ENCODE assay signal across 1 cellular context in the genomic region with DNA sequence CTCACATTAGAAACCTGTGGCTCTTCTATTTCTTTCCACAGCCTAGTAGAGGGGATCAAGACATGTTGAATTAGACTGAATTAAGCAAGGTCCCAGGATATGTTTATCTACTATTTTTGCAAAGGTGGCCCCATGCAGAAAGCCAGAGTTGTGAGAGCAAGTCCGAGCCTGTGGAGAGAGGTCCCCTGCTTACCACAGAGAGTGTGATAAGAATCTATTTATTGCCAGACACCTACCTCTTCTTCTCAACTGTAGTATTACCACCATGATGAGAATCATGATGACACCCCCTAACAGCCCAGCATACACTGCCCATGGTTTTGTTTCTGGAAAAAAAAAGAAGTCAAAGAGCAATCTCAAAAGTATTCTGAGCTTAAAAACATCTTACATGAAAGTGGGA.
TF ChIP-seq lines count a peak whose summit lies in the region.

No MANE protein-coding gene starts in this region.

TF ChIP-seq in GM12878, 131 proteins besides CTCF, POLR2A, EP300 and RAD21 (continues in another document):
- TF ChIP-seq RAD51 (IDR thresholded peaks at IDR 0.05): no peak
- TF ChIP-seq, protein P1, sequence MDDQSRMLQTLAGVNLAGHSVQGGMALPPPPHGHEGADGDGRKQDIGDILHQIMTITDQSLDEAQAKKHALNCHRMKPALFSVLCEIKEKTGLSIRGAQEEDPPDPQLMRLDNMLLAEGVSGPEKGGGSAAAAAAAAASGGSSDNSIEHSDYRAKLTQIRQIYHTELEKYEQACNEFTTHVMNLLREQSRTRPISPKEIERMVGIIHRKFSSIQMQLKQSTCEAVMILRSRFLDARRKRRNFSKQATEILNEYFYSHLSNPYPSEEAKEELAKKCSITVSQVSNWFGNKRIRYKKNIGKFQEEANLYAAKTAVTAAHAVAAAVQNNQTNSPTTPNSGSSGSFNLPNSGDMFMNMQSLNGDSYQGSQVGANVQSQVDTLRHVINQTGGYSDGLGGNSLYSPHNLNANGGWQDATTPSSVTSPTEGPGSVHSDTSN (IDR thresholded peaks at IDR 0.05; ENCODE audit: insufficient replicate concordance, low read depth, low read length): no peak
- TF ChIP-seq MTA2 (IDR thresholded peaks at IDR 0.05; ENCODE audit: low read depth): no peak; the same call in 1 of the 2 replicates
- no peak for TF ChIP-seq BACH1 (IDR thresholded peaks at IDR 0.05; ENCODE audit: borderline replicate concordance)
- TF ChIP-seq, protein P2, sequence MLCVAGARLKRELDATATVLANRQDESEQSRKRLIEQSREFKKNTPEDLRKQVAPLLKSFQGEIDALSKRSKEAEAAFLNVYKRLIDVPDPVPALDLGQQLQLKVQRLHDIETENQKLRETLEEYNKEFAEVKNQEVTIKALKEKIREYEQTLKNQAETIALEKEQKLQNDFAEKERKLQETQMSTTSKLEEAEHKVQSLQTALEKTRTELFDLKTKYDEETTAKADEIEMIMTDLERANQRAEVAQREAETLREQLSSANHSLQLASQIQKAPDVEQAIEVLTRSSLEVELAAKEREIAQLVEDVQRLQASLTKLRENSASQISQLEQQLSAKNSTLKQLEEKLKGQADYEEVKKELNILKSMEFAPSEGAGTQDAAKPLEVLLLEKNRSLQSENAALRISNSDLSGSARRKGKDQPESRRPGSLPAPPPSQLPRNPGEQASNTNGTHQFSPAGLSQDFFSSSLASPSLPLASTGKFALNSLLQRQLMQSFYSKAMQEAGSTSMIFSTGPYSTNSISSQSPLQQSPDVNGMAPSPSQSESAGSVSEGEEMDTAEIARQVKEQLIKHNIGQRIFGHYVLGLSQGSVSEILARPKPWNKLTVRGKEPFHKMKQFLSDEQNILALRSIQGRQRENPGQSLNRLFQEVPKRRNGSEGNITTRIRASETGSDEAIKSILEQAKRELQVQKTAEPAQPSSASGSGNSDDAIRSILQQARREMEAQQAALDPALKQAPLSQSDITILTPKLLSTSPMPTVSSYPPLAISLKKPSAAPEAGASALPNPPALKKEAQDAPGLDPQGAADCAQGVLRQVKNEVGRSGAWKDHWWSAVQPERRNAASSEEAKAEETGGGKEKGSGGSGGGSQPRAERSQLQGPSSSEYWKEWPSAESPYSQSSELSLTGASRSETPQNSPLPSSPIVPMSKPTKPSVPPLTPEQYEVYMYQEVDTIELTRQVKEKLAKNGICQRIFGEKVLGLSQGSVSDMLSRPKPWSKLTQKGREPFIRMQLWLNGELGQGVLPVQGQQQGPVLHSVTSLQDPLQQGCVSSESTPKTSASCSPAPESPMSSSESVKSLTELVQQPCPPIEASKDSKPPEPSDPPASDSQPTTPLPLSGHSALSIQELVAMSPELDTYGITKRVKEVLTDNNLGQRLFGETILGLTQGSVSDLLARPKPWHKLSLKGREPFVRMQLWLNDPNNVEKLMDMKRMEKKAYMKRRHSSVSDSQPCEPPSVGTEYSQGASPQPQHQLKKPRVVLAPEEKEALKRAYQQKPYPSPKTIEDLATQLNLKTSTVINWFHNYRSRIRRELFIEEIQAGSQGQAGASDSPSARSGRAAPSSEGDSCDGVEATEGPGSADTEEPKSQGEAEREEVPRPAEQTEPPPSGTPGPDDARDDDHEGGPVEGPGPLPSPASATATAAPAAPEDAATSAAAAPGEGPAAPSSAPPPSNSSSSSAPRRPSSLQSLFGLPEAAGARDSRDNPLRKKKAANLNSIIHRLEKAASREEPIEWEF (IDR thresholded peaks at IDR 0.05; ENCODE audit: insufficient replicate concordance, low read depth, low read length): no peak
- TF ChIP-seq IKZF1 (conservative IDR thresholded peaks at IDR 0.05): no peak
- TF ChIP-seq KDM1A (IDR thresholded peaks at IDR 0.05; ENCODE audit: borderline replicate concordance): no peak
- TF ChIP-seq, protein P3, sequence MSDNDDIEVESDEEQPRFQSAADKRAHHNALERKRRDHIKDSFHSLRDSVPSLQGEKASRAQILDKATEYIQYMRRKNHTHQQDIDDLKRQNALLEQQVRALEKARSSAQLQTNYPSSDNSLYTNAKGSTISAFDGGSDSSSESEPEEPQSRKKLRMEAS (IDR thresholded peaks at IDR 0.05; ENCODE audit: low read depth, low read length): no peak
- no peak for TF ChIP-seq RFX5 (IDR thresholded peaks at IDR 0.05; ENCODE audit: low read depth, low read length)
- TF ChIP-seq, protein P4, sequence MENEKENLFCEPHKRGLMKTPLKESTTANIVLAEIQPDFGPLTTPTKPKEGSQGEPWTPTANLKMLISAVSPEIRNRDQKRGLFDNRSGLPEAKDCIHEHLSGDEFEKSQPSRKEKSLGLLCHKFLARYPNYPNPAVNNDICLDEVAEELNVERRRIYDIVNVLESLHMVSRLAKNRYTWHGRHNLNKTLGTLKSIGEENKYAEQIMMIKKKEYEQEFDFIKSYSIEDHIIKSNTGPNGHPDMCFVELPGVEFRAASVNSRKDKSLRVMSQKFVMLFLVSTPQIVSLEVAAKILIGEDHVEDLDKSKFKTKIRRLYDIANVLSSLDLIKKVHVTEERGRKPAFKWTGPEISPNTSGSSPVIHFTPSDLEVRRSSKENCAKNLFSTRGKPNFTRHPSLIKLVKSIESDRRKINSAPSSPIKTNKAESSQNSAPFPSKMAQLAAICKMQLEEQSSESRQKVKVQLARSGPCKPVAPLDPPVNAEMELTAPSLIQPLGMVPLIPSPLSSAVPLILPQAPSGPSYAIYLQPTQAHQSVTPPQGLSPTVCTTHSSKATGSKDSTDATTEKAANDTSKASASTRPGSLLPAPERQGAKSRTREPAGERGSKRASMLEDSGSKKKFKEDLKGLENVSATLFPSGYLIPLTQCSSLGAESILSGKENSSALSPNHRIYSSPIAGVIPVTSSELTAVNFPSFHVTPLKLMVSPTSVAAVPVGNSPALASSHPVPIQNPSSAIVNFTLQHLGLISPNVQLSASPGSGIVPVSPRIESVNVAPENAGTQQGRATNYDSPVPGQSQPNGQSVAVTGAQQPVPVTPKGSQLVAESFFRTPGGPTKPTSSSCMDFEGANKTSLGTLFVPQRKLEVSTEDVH (IDR thresholded peaks at IDR 0.05; ENCODE audit: low read depth, partially characterized antibody): no peak
- peak; percentile 27; the same call in 1 of the 2 replicates for TF ChIP-seq YY1 (IDR thresholded peaks at IDR 0.05; ENCODE audit: low read depth, low read length)
- TF ChIP-seq HDAC6 (IDR thresholded peaks at IDR 0.05; ENCODE audit: unreplicated experiment): no peak
- no peak for TF ChIP-seq SIN3A (IDR thresholded peaks at IDR 0.05; ENCODE audit: low read depth, low read length)
- TF ChIP-seq RUNX3 (IDR thresholded peaks at IDR 0.05; ENCODE audit: low read length): peak; percentile 89
- TF ChIP-seq, protein P5, sequence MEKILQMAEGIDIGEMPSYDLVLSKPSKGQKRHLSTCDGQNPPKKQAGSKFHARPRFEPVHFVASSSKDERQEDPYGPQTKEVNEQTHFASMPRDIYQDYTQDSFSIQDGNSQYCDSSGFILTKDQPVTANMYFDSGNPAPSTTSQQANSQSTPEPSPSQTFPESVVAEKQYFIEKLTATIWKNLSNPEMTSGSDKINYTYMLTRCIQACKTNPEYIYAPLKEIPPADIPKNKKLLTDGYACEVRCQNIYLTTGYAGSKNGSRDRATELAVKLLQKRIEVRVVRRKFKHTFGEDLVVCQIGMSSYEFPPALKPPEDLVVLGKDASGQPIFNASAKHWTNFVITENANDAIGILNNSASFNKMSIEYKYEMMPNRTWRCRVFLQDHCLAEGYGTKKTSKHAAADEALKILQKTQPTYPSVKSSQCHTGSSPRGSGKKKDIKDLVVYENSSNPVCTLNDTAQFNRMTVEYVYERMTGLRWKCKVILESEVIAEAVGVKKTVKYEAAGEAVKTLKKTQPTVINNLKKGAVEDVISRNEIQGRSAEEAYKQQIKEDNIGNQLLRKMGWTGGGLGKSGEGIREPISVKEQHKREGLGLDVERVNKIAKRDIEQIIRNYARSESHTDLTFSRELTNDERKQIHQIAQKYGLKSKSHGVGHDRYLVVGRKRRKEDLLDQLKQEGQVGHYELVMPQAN (conservative IDR thresholded peaks at IDR 0.05): no peak
- TF ChIP-seq HCFC1 (IDR thresholded peaks at IDR 0.05; ENCODE audit: low read length): no peak
- TF ChIP-seq, protein P6, sequence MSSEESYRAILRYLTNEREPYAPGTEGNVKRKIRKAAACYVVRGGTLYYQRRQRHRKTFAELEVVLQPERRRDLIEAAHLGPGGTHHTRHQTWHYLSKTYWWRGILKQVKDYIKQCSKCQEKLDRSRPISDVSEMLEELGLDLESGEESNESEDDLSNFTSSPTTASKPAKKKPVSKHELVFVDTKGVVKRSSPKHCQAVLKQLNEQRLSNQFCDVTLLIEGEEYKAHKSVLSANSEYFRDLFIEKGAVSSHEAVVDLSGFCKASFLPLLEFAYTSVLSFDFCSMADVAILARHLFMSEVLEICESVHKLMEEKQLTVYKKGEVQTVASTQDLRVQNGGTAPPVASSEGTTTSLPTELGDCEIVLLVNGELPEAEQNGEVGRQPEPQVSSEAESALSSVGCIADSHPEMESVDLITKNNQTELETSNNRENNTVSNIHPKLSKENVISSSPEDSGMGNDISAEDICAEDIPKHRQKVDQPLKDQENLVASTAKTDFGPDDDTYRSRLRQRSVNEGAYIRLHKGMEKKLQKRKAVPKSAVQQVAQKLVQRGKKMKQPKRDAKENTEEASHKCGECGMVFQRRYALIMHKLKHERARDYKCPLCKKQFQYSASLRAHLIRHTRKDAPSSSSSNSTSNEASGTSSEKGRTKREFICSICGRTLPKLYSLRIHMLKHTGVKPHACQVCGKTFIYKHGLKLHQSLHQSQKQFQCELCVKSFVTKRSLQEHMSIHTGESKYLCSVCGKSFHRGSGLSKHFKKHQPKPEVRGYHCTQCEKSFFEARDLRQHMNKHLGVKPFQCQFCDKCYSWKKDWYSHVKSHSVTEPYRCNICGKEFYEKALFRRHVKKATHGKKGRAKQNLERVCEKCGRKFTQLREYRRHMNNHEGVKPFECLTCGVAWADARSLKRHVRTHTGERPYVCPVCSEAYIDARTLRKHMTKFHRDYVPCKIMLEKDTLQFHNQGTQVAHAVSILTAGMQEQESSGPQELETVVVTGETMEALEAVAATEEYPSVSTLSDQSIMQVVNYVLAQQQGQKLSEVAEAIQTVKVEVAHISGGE (CRISPR knock-in tag; IDR thresholded peaks at IDR 0.05): no peak
- TF ChIP-seq POLR2AphosphoS5 (IDR thresholded peaks at IDR 0.05; ENCODE audit: low read length): peak; percentile 25; the same call in 1 of the 2 replicates
- no peak for TF ChIP-seq ZNF24 (IDR thresholded peaks at IDR 0.05)
- TF ChIP-seq RBBP5 (conservative IDR thresholded peaks at IDR 0.05): no peak
- TF ChIP-seq DPF2 (IDR thresholded peaks at IDR 0.05): peak; percentile 21; the same call in 1 of the 2 replicates
- TF ChIP-seq NFXL1 (IDR thresholded peaks at IDR 0.05; ENCODE audit: borderline replicate concordance): no peak
- TF ChIP-seq PML (IDR thresholded peaks at IDR 0.05; ENCODE audit: low read length): 0 out of 2 replicates have a peak, but pooled peaks have one; percentile 9
- TF ChIP-seq, protein P7, sequence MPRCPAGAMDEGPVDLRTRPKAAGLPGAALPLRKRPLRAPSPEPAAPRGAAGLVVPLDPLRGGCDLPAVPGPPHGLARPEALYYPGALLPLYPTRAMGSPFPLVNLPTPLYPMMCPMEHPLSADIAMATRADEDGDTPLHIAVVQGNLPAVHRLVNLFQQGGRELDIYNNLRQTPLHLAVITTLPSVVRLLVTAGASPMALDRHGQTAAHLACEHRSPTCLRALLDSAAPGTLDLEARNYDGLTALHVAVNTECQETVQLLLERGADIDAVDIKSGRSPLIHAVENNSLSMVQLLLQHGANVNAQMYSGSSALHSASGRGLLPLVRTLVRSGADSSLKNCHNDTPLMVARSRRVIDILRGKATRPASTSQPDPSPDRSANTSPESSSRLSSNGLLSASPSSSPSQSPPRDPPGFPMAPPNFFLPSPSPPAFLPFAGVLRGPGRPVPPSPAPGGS (IDR thresholded peaks at IDR 0.05; ENCODE audit: borderline replicate concordance, insufficient read depth, low read depth, low read length, poor library complexity, severe bottlenecking): no peak
- TF ChIP-seq, protein P8, sequence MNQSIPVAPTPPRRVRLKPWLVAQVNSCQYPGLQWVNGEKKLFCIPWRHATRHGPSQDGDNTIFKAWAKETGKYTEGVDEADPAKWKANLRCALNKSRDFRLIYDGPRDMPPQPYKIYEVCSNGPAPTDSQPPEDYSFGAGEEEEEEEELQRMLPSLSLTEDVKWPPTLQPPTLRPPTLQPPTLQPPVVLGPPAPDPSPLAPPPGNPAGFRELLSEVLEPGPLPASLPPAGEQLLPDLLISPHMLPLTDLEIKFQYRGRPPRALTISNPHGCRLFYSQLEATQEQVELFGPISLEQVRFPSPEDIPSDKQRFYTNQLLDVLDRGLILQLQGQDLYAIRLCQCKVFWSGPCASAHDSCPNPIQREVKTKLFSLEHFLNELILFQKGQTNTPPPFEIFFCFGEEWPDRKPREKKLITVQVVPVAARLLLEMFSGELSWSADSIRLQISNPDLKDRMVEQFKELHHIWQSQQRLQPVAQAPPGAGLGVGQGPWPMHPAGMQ (IDR thresholded peaks at IDR 0.05; ENCODE audit: borderline replicate concordance): no peak
- no peak for TF ChIP-seq EZH2 (IDR thresholded peaks at IDR 0.05; ENCODE audit: borderline replicate concordance, control insufficient read depth, low read depth, low read length)
- TF ChIP-seq TARDBP (IDR thresholded peaks at IDR 0.05; ENCODE audit: borderline replicate concordance): no peak
- TF ChIP-seq ZNF207 (IDR thresholded peaks at IDR 0.05; ENCODE audit: borderline replicate concordance): no peak
- no peak for TF ChIP-seq SMAD1 (IDR thresholded peaks at IDR 0.05; ENCODE audit: low read depth, partially characterized antibody)
- TF ChIP-seq KAT2A (conservative IDR thresholded peaks at IDR 0.05; ENCODE audit: control insufficient read depth, low read depth, low read length): no peak
- TF ChIP-seq, protein P9, sequence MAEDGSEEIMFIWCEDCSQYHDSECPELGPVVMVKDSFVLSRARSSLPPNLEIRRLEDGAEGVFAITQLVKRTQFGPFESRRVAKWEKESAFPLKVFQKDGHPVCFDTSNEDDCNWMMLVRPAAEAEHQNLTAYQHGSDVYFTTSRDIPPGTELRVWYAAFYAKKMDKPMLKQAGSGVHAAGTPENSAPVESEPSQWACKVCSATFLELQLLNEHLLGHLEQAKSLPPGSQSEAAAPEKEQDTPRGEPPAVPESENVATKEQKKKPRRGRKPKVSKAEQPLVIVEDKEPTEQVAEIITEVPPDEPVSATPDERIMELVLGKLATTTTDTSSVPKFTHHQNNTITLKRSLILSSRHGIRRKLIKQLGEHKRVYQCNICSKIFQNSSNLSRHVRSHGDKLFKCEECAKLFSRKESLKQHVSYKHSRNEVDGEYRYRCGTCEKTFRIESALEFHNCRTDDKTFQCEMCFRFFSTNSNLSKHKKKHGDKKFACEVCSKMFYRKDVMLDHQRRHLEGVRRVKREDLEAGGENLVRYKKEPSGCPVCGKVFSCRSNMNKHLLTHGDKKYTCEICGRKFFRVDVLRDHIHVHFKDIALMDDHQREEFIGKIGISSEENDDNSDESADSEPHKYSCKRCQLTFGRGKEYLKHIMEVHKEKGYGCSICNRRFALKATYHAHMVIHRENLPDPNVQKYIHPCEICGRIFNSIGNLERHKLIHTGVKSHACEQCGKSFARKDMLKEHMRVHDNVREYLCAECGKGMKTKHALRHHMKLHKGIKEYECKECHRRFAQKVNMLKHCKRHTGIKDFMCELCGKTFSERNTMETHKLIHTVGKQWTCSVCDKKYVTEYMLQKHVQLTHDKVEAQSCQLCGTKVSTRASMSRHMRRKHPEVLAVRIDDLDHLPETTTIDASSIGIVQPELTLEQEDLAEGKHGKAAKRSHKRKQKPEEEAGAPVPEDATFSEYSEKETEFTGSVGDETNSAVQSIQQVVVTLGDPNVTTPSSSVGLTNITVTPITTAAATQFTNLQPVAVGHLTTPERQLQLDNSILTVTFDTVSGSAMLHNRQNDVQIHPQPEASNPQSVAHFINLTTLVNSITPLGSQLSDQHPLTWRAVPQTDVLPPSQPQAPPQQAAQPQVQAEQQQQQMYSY (CRISPR knock-in tag; IDR thresholded peaks at IDR 0.05): no peak
- TF ChIP-seq SP1 (IDR thresholded peaks at IDR 0.05; ENCODE audit: low read depth, low read length): peak; percentile 45
- peak; percentile 46; the same call in 1 of the 2 replicates for TF ChIP-seq CREM (IDR thresholded peaks at IDR 0.05; ENCODE audit: low read depth)
- TF ChIP-seq NR2C2 (IDR thresholded peaks at IDR 0.05; ENCODE audit: borderline replicate concordance, control insufficient read depth, insufficient read length, low read depth): no peak
